ENCODE assay signal across 1 cellular context in the genomic region with DNA sequence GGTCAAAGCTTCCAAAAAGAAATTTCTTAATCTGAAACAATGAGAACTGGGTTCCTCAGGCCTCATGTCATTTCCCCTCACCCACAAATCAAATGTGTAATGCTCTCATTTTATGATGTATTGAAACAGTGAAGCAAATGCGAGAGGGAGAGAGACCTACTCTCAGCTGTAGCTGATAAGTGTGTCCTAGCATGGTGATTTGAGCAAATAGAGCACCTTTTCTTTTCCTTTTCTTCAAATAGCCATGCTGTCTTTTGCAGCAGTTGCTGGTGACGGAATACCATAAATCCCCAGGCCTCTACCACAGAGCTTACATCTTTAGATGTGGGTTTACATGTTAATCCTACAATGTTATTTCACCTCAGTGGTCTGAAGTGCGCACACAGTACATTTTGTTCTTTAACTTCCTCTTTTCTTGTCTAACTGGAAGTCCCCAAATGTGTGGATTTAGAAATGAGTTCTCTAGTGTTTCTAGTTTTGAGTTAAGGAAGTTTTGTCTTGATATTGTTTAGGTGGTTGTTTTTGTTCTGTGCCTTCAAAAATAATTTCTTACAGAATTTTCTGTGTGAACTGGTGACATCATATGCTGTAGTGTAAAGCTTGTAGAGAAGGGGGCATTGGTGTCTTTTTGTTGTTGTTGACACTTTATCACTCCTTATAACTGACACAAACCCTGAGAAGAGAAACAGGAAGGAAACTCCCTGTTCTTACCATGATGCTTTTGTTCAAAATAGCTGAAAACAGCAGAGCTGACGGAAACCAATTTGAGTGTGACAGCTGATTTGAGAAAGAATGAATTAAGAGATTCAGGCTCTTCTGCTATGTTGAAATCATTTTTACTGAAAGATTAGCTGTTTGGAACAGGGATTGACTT.
TF ChIP-seq lines count a peak whose summit lies in the region.

No MANE protein-coding gene starts in this region.

TF ChIP-seq in HepG2, 621 proteins besides CTCF, POLR2A, EP300 and RAD21:
- TF ChIP-seq SNRNP70 (IDR thresholded peaks at IDR 0.05; ENCODE audit: low read depth, low read length) (no peak), ATF7 (IDR thresholded peaks at IDR 0.05) (peak; percentile 30; the same call in 1 of the 2 replicates), ATF7 (CRISPR knock-in tag; IDR thresholded peaks at IDR 0.05) (no peak), LCORL (IDR thresholded peaks at IDR 0.05) (no peak), LCORL (CRISPR knock-in tag; IDR thresholded peaks at IDR 0.05) (0 out of 2 replicates have a peak, but pooled peaks have one; percentile 27), ZNF639 (CRISPR knock-in tag; conservative IDR thresholded peaks at IDR 0.05) (no peak), CREB1 (IDR thresholded peaks at IDR 0.05) (no peak), CREB1 (CRISPR knock-in tag; IDR thresholded peaks at IDR 0.05) (peak; percentile 44)
- TF ChIP-seq, protein P1, sequence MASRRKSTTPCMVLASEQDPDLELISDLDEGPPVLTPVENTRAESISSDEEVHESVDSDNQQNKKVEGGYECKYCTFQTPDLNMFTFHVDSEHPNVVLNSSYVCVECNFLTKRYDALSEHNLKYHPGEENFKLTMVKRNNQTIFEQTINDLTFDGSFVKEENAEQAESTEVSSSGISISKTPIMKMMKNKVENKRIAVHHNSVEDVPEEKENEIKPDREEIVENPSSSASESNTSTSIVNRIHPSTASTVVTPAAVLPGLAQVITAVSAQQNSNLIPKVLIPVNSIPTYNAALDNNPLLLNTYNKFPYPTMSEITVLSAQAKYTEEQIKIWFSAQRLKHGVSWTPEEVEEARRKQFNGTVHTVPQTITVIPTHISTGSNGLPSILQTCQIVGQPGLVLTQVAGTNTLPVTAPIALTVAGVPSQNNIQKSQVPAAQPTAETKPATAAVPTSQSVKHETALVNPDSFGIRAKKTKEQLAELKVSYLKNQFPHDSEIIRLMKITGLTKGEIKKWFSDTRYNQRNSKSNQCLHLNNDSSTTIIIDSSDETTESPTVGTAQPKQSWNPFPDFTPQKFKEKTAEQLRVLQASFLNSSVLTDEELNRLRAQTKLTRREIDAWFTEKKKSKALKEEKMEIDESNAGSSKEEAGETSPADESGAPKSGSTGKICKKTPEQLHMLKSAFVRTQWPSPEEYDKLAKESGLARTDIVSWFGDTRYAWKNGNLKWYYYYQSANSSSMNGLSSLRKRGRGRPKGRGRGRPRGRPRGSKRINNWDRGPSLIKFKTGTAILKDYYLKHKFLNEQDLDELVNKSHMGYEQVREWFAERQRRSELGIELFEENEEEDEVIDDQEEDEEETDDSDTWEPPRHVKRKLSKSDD (CRISPR knock-in tag; IDR thresholded peaks at IDR 0.05; ENCODE audit: low read depth), result no peak
